Comparison of ENCODE assay signal across 8 cellular contexts in genomic region chr17:81510524-81510797, GRCh38. TPM values are rescaled to one million over a fixed set of nuclear protein-coding genes. Genes with fewer than 3 reads are reported as not detected.
DNase-seq lines count a peak whose midpoint lies in the region; ATAC-seq and TF ChIP-seq lines count a peak whose summit lies in the region.

No MANE protein-coding gene starts in this region.

- no peak for DNase-seq in activated CD4-positive, alpha-beta T cell treated with anti-CD3 and anti-CD28 coated beads, Interleukin-2, amount 10 ng/mL, durations not matched to agents 7 days and 5 days
- DNase-seq in activated CD4-positive, alpha-beta T cell treated with anti-CD3 and anti-CD28 coated beads, Interleukin-2, amount 50 U/mL, for 4 hours: no peak
- DNase-seq in ascending aorta (ENCODE audit: low spot score in 2 of 2) (no peak), right lobe of liver (no peak), thoracic aorta (ENCODE audit: low spot score) (no peak), NCI-H2081 (lab: John Stamatoyannopoulos, UW) (no peak), NCI-H748 (lab: John Stamatoyannopoulos, UW; ENCODE audit: unreplicated experiment) (no peak)

- H3K4me3 ChIP-seq in ascending aorta: peak overlapping the region; percentile 81 to 96
- peak overlapping the region; percentile 91 to 95 (median 93) for H3K4me3 ChIP-seq in right lobe of liver
- peak overlapping the region; percentile 99 for H3K4me3 ChIP-seq in thoracic aorta

- H3K27ac ChIP-seq in ascending aorta (peak overlapping the region in 1 of 2 donors; percentile 90), right lobe of liver (peak overlapping the region in 2 of 3 donors; percentile 18 to 99), thoracic aorta (peak overlapping the region; percentile 90 to 93)

- H3K36me3 ChIP-seq in ascending aorta (peaks cover 40 to 46% of the 10 kb centered on the region in 2 donors), right lobe of liver (peaks cover 12 to 21% (median 20%) of the 10 kb centered on the region in 4 donors), thoracic aorta (peaks cover 39% of the 10 kb centered on the region)

- H3K36me3 Mint-ChIP-seq in activated CD4-positive, alpha-beta T cell treated with anti-CD3 and anti-CD28 coated beads, Interleukin-2, amount 10 ng/mL, durations not matched to agents 7 days and 5 days (ENCODE audit: low read depth): peaks cover 50% of the 10 kb centered on the region

- 0% methylated on average over 8 of the region's 10 CpGs for WGBS in right lobe of liver (ENCODE audit: insufficient coverage, low coverage, low lambda C conversion rate, missing lambda C conversion rate)

- peak overlapping the region; percentile 83 for H3K27ac Mint-ChIP-seq in activated CD4-positive, alpha-beta T cell treated with anti-CD3 and anti-CD28 coated beads, Interleukin-2, amount 10 ng/mL, durations not matched to agents 7 days and 5 days

- no peaks in the 10 kb centered on the region for H3K9me3 Mint-ChIP-seq in activated CD4-positive, alpha-beta T cell treated with anti-CD3 and anti-CD28 coated beads, Interleukin-2, amount 10 ng/mL, durations not matched to agents 7 days and 5 days

- H3K27me3 ChIP-seq in ascending aorta (no peaks in the 10 kb centered on the region), right lobe of liver (no peaks in the 10 kb centered on the region), thoracic aorta (replicated peaks; ENCODE audit: insufficient read depth) (no peaks in the 10 kb centered on the region)

- peak overlapping the region; percentile 84 for H3K4me3 Mint-ChIP-seq in activated CD4-positive, alpha-beta T cell treated with anti-CD3 and anti-CD28 coated beads, Interleukin-2, amount 10 ng/mL, durations not matched to agents 7 days and 5 days

- TF ChIP-seq CTCF in ascending aorta (IDR thresholded peaks at IDR 0.05) (no peak), right lobe of liver (IDR thresholded peaks at IDR 0.05) (no peak), thoracic aorta (IDR thresholded peaks at IDR 0.05) (no peak)

- no peak for TF ChIP-seq POLR2A in right lobe of liver (IDR thresholded peaks at IDR 0.05)

- POLR2A ChIA-PET in activated CD4-positive, alpha-beta T cell treated with anti-CD3 and anti-CD28 coated beads, Interleukin-2, amount 10 ng/mL, durations not matched to agents 7 days and 5 days (lab: Charles Lee): interaction anchor here (0.6 kb wide), 1 partner anchor 109 kb away, joined by 3 read pairs; no protein-coding TSS in a partner anchor

- peaks cover under 1% of the 10 kb centered on the region for H3K27me3 Mint-ChIP-seq in activated CD4-positive, alpha-beta T cell treated with anti-CD3 and anti-CD28 coated beads, Interleukin-2, amount 10 ng/mL, durations not matched to agents 7 days and 5 days

- H3K4me1 ChIP-seq in ascending aorta (peaks cover 0 to 3% of the 10 kb centered on the region in 2 donors), right lobe of liver (peaks cover 0 to 41% (median 4%) of the 10 kb centered on the region in 4 donors), thoracic aorta (ENCODE audit: control insufficient read depth in 1 of 2, low read depth in 2 of 2) (peaks cover 3 to 4% of the 10 kb centered on the region in 2 donors)

- H3K9me3 ChIP-seq in ascending aorta: no peaks in the 10 kb centered on the region
- no peaks in the 10 kb centered on the region for H3K9me3 ChIP-seq in right lobe of liver
- H3K9me3 ChIP-seq in thoracic aorta: no peaks in the 10 kb centered on the region

- intact Hi-C loops in ascending aorta (cut with DNase I) (loop anchor here (10.0 kb wide), 1 partner anchor 354 kb away; the partner anchor contains the start of gene P4HB), right lobe of liver (cut with DNase I) (no loop called here)

- CTCF ChIA-PET in activated CD4-positive, alpha-beta T cell treated with anti-CD3 and anti-CD28 coated beads, Interleukin-2, amount 10 ng/mL, durations not matched to agents 7 days and 5 days (lab: Charles Lee): interaction anchor here (1.5 kb wide), 1 partner anchor 112 kb away, joined by 4 read pairs; no protein-coding TSS in a partner anchor

- H3K4me1 Mint-ChIP-seq in activated CD4-positive, alpha-beta T cell treated with anti-CD3 and anti-CD28 coated beads, Interleukin-2, amount 10 ng/mL, durations not matched to agents 7 days and 5 days: peaks cover 25% of the 10 kb centered on the region

- ATAC-seq in right lobe of liver (no peak), thoracic aorta (ENCODE audit: insufficient number of reproducible peaks, low FRiP score, low read depth) (no peak), GM18907 (IDR thresholded peaks at IDR 0.05; ENCODE audit: unreplicated experiment) (no peak)

RNA-seq across cellular contexts. Expression of gene ACTG1, which starts 2.1 kb away (rescaled TPM):
- 1,000 to 10,000 TPM; 4,611 to 5,328 TPM for total RNA-seq in activated CD4-positive, alpha-beta T cell treated with anti-CD3 and anti-CD28 coated beads, Interleukin-2, amount 10 ng/mL, durations not matched to agents 7 days and 5 days
- 6,075 TPM for total RNA-seq in ascending aorta
- total RNA-seq in right lobe of liver: 1,000 to 10,000 TPM in 3 of 6 experiments, 100 to 1,000 TPM in 3; 218 to 2,508 (median 1,326) TPM
- 1,000 to 10,000 TPM; 4,421 to 4,935 TPM for total RNA-seq in thoracic aorta

RNA-seq across cellular contexts. Expression of gene FSCN2, which starts 17.7 kb away (rescaled TPM):
- under 1 TPM; 0.22 to 0.33 TPM for total RNA-seq in activated CD4-positive, alpha-beta T cell treated with anti-CD3 and anti-CD28 coated beads, Interleukin-2, amount 10 ng/mL, durations not matched to agents 7 days and 5 days
- not detected for total RNA-seq in ascending aorta
- total RNA-seq in right lobe of liver: under 1 TPM in 1 of 6 experiments, not detected in 5; 0.22 TPM
- total RNA-seq in thoracic aorta: 1 to 10 TPM; 4.2 to 9.2 TPM

RNA-seq across cellular contexts. Expression of gene FAAP100, which starts 41.7 kb away (rescaled TPM):
- total RNA-seq in activated CD4-positive, alpha-beta T cell treated with anti-CD3 and anti-CD28 coated beads, Interleukin-2, amount 10 ng/mL, durations not matched to agents 7 days and 5 days: 10 to 100 TPM; 30.8 to 42.1 TPM
- total RNA-seq in ascending aorta: 75.6 TPM
- 10 to 100 TPM; 13.1 to 17.1 (median 15.2) TPM for total RNA-seq in right lobe of liver
- 10 to 100 TPM; 43.2 to 57.9 TPM for total RNA-seq in thoracic aorta
